Comparison of ENCODE assay signal across 23 cellular contexts in the genomic region with DNA sequence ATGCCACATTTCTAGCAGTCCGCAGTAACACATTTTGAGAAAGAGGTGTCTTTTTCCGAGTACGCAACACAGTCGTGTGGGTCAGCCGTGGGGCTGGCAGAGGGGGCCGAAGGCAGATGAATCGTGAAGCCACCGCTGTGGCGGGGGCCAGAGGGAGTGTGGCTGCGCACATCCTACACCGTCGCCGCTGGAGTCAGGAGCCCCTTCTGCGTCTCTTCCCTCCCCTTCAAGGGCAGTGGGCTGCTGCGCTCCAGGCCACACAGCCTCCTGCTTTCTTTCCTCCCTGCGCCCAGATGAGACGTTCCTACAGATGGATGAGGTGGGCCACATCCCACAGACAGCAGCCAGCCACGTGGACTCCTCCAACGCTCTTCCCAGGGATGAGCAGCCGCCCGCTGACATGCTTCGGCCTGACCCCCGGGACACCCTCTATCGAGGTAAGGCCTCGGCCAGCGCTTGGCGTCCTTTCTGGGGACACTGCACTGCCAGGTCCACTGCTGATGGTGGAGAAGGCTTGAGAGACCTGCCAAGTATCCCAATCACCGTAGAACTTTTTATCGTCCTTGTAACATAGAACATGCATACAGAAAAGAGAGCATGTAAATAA.
A peak's percentile ranks its signal among the peaks of the same experiment; 100 is the strongest.
DNase-seq lines count a peak whose midpoint lies in the region; ATAC-seq and TF ChIP-seq lines count a peak whose summit lies in the region.
"Had no signal": no experiment of that assay in that cellular context is flagged by ENCODE, and none has a peak within 500 bp of the region (broad histone marks: within the 10 kb centered on the region; RNA-seq: fewer than 3 reads in every experiment).

No MANE protein-coding gene starts in this region.

- no peak for TF ChIP-seq CTCF in IMR-90 (conservative IDR thresholded peaks at IDR 0.05; ENCODE audit: low read depth, low read length)
- TF ChIP-seq CTCF in endodermal cell (conservative IDR thresholded peaks at IDR 0.05), result no peak
- TF ChIP-seq CTCF in right atrium auricular region (IDR thresholded peaks at IDR 0.05), result no peak
- no peak for TF ChIP-seq CTCF in osteocyte (IDR thresholded peaks at IDR 0.05)
- no peak for TF ChIP-seq CTCF in psoas muscle (IDR thresholded peaks at IDR 0.05)
- TF ChIP-seq CTCF in upper lobe of right lung (IDR thresholded peaks at IDR 0.05), result no peak

- H3K27ac Mint-ChIP-seq in endodermal cell (peak overlapping the region; percentile 3), osteocyte (ENCODE audit: unreplicated experiment) (no peak overlapping the region)

- no peak overlapping the region for H3K4me2 ChIP-seq in IMR-90 (ENCODE audit: low read depth, low read length)
- H3K4me2 ChIP-seq: A549; BLaER1 treated with 17β-estradiol and CSF1 and Interleukin-3, amounts not matched to agents 10 nM and 100 nM; PC-9 had no signal

- no peak overlapping the region for H3K56ac ChIP-seq in IMR-90 (ENCODE audit: extremely low read depth, insufficient read depth, low read length)

- no peaks in the 10 kb centered on the region for H3K36me3 ChIP-seq in IMR-90 (ENCODE audit: control insufficient read depth, insufficient read depth, low read length)
- peaks cover 60% of the 10 kb centered on the region for H3K36me3 ChIP-seq in endodermal cell (ENCODE audit: control insufficient read depth, insufficient read depth, low read length)
- peaks cover 4% of the 10 kb centered on the region for H3K36me3 ChIP-seq in right atrium auricular region
- H3K36me3 ChIP-seq in psoas muscle (ENCODE audit: insufficient read depth in 1 of 2, low read depth in 1 of 2), result no peaks in the 10 kb centered on the region
- H3K36me3 ChIP-seq in upper lobe of right lung, result no peaks in the 10 kb centered on the region
- H3K36me3 ChIP-seq: BLaER1 treated with 17β-estradiol and CSF1 and Interleukin-3, amounts not matched to agents 10 nM and 100 nM had no signal

- dilution Hi-C loops in IMR-90 (cut with HindIII; ENCODE audit: low sequenced_read_pairs, unreplicated experiment), result no loop called here

- H3K9me3 ChIP-seq in IMR-90 (ENCODE audit: control insufficient read depth, insufficient read depth, low read length) (no peaks in the 10 kb centered on the region), endodermal cell (ENCODE audit: control insufficient read depth, low read length) (no peaks in the 10 kb centered on the region), right atrium auricular region (no peaks in the 10 kb centered on the region), psoas muscle (no peaks in the 10 kb centered on the region), upper lobe of right lung (no peaks in the 10 kb centered on the region)
- H3K9me3 ChIP-seq: A549; BLaER1 treated with 17β-estradiol and CSF1 and Interleukin-3, amounts not matched to agents 10 nM and 100 nM had no signal

- no peak overlapping the region for H2AK5ac ChIP-seq in IMR-90 (ENCODE audit: low read depth, low read length)

- H4K20me1 ChIP-seq in IMR-90 (ENCODE audit: insufficient read depth, low read length), result no peaks in the 10 kb centered on the region
- H4K20me1 ChIP-seq: BLaER1 treated with 17β-estradiol and CSF1 and Interleukin-3, amounts not matched to agents 10 nM and 100 nM had no signal

- H3K14ac ChIP-seq in IMR-90 (replicated peaks; ENCODE audit: low read depth, low read length), result no peak overlapping the region

- H3K27me3 Mint-ChIP-seq in endodermal cell (ENCODE audit: insufficient read depth) (no peaks in the 10 kb centered on the region), osteocyte (ENCODE audit: unreplicated experiment) (peaks cover 51% of the 10 kb centered on the region)

- no peak overlapping the region for H4K91ac ChIP-seq in IMR-90 (ENCODE audit: insufficient read depth, low read depth, low read length)

- BruUV-seq in IMR-90 (replicated peaks; lab: Mats Ljungman, UMichigan), result no TSS peak

- in situ Hi-C loops in IMR-90 (cut with MboI; ENCODE audit: low sequenced_read_pairs), result no loop called here

- H3K79me1 ChIP-seq in IMR-90 (ENCODE audit: low read depth in 1 of 2, low read length in 2 of 2), result no peaks in the 10 kb centered on the region

- H3K18ac ChIP-seq in IMR-90 (ENCODE audit: low read depth, low read length), result no peak overlapping the region

- no peak overlapping the region for H3K4me3 ChIP-seq in IMR-90 (ENCODE audit: insufficient read depth, low read depth, low read length)
- no peak overlapping the region for H3K4me3 ChIP-seq in endodermal cell (ENCODE audit: low read length)
- no peak overlapping the region for H3K4me3 ChIP-seq in right atrium auricular region
- H3K4me3 ChIP-seq in psoas muscle, result no peak overlapping the region
- no peak overlapping the region for H3K4me3 ChIP-seq in upper lobe of right lung
- H3K4me3 ChIP-seq: A549; BLaER1 treated with 17β-estradiol and CSF1 and Interleukin-3, amounts not matched to agents 10 nM and 100 nM; PC-9; SK-N-MC had no signal

- POLR2A ChIA-PET in IMR-90 (lab: Charles Lee; ENCODE audit: unreplicated experiment), result no interaction called here

- no peak overlapping the region for H2BK15ac ChIP-seq in IMR-90 (ENCODE audit: low read depth, low read length)

- intact Hi-C loops in IMR-90 (cut with micrococcal nuclease) (loop anchor here (10.0 kb wide), 1 partner anchor 225 kb away; no protein-coding TSS in a partner anchor), psoas muscle (cut with DNase I) (no loop called here), upper lobe of right lung (cut with DNase I) (loop anchor here (5.0 kb wide), 1 partner anchor 97 kb away; no protein-coding TSS in a partner anchor)

- peak overlapping the region; percentile 18 for H2AFZ ChIP-seq in IMR-90 (replicated peaks; ENCODE audit: low read length, poor library complexity)
- H2AFZ ChIP-seq: PC-9 had no signal

- H3K4me3 Mint-ChIP-seq in endodermal cell (no peak overlapping the region), osteocyte (ENCODE audit: unreplicated experiment) (no peak overlapping the region)
- H3K4me3 Mint-ChIP-seq: CD4-positive, alpha-beta T cell had no signal

- no peak for TF ChIP-seq RAD21 in IMR-90 (IDR thresholded peaks at IDR 0.05; ENCODE audit: low read length)

- peaks cover 68% of the 10 kb centered on the region for H3K27me3 ChIP-seq in IMR-90 (ENCODE audit: control insufficient read depth, insufficient read depth, low read length)
- H3K27me3 ChIP-seq in endodermal cell (ENCODE audit: control insufficient read depth, insufficient read depth, low read length, poor library complexity, severe bottlenecking), result no peaks in the 10 kb centered on the region
- no peaks in the 10 kb centered on the region for H3K27me3 ChIP-seq in right atrium auricular region
- peaks cover 0 to 2% (median 0%) of the 10 kb centered on the region in 3 donors for H3K27me3 ChIP-seq in psoas muscle (ENCODE audit: insufficient read depth in 3 of 3, low read length in 2 of 3)
- H3K27me3 ChIP-seq in upper lobe of right lung, result no peaks in the 10 kb centered on the region

- no peak overlapping the region for H3K4ac ChIP-seq in IMR-90 (ENCODE audit: low read depth, low read length)

- H2BK20ac ChIP-seq in IMR-90 (ENCODE audit: low read depth, low read length), result no peak overlapping the region

- no peak overlapping the region for H2AK9ac ChIP-seq in IMR-90 (replicated peaks; ENCODE audit: low read depth, low read length, poor library complexity)

- CTCF ChIA-PET in IMR-90 (lab: Yijun Ruan, JAX), result no interaction called here

- H3K4me1 ChIP-seq in IMR-90 (ENCODE audit: control insufficient read depth, insufficient read depth, low read length) (no peaks in the 10 kb centered on the region), endodermal cell (ENCODE audit: control insufficient read depth, insufficient read depth, low read length) (no peaks in the 10 kb centered on the region), right atrium auricular region (peaks cover 0 to 56% of the 10 kb centered on the region in 2 donors), psoas muscle (peaks cover 3% of the 10 kb centered on the region), upper lobe of right lung (no peaks in the 10 kb centered on the region)

- 50% methylated on average over 2 of the region's 29 CpGs; no CpG with 5 or more reads in 1 of the 2 experiments for WGBS in IMR-90 (ENCODE audit: extremely low coverage in 2 of 2, insufficient read length in 1 of 2), 2 experiments
- WGBS in endodermal cell (ENCODE audit: insufficient coverage in 1 of 2, insufficient read length in 1 of 2), 2 experiments, result 94 to 97% methylated on average over 24 to 28 of the region's 29 CpGs
- 88 to 92% (median 90%) methylated on average over 28 to 29 of the region's 29 CpGs for WGBS in psoas muscle, 3 donors

- no peak overlapping the region for H4K8ac ChIP-seq in IMR-90 (ENCODE audit: low read depth in 2 of 2, low read length in 2 of 2)

- H3K9ac ChIP-seq in IMR-90 (ENCODE audit: low read depth, low read length) (no peak overlapping the region), endodermal cell (ENCODE audit: extremely low read depth, low read length, poor library complexity, severe bottlenecking) (no peak overlapping the region)
- H3K9ac ChIP-seq: BLaER1 treated with 17β-estradiol and CSF1 and Interleukin-3, amounts not matched to agents 10 nM and 100 nM had no signal

- no peak overlapping the region for H3K23ac ChIP-seq in IMR-90 (ENCODE audit: low read depth, low read length)

- peaks cover 6% of the 10 kb centered on the region for H3K9me3 Mint-ChIP-seq in endodermal cell
- H3K9me3 Mint-ChIP-seq in osteocyte (ENCODE audit: unreplicated experiment), result no peaks in the 10 kb centered on the region
- H3K9me3 Mint-ChIP-seq: CD4-positive, alpha-beta T cell had no signal

- no peak for TF ChIP-seq POLR2A in IMR-90 (IDR thresholded peaks at IDR 0.05; ENCODE audit: low read depth, low read length)

- H4K5ac ChIP-seq in IMR-90 (ENCODE audit: low read depth, low read length), result no peak overlapping the region

- DNase-seq in IMR-90, result no peak
- no peak for DNase-seq in endodermal cell
- no peak for DNase-seq in right atrium auricular region (ENCODE audit: low spot score)
- DNase-seq in osteocyte (ENCODE audit: extremely low spot score, unreplicated experiment), result peak; percentile 73
- DNase-seq in psoas muscle, result no peak
- no peak for DNase-seq in upper lobe of right lung
- DNase-seq: AML-193; CD4-positive, alpha-beta T cell; DMS53; HCEC 1CT; NCI-H1048; NCI-H1417; NCI-H1694; NCI-H2029 treated with DMSO at 0.1 percent for 48 hours; NCI-H2227 treated with DMSO at 0.1 percent for 48 hours; NCI-H526 treated with DMSO at 0.1 percent for 48 hours; PC-9; RPMI8226; SIG-M5 had no signal

- H3K4me1 Mint-ChIP-seq in endodermal cell (no peaks in the 10 kb centered on the region), osteocyte (ENCODE audit: unreplicated experiment) (peaks cover 6% of the 10 kb centered on the region)

- no peaks in the 10 kb centered on the region for H3K9me1 ChIP-seq in IMR-90 (ENCODE audit: insufficient read depth, low read length)

- H3K27ac ChIP-seq in IMR-90 (ENCODE audit: insufficient read depth, low read length) (no peak overlapping the region), endodermal cell (ENCODE audit: low read depth, low read length) (no peak overlapping the region), right atrium auricular region (peak overlapping the region; percentile 80 to 86), psoas muscle (no peak overlapping the region), upper lobe of right lung (no peak overlapping the region)
- H3K27ac ChIP-seq: A549; BLaER1 treated with 17β-estradiol and CSF1 and Interleukin-3, amounts not matched to agents 10 nM and 100 nM; PC-9; SK-N-MC had no signal

- no peak overlapping the region for H2BK5ac ChIP-seq in IMR-90 (ENCODE audit: low read depth, low read length, poor library complexity, severe bottlenecking)

- no peak for ATAC-seq in IMR-90 (ENCODE audit: low read depth)
- no peak for ATAC-seq in psoas muscle
- no peak for ATAC-seq in GM21367 (IDR thresholded peaks at IDR 0.05; ENCODE audit: unreplicated experiment)
- no peak for ATAC-seq in upper lobe of right lung
- ATAC-seq: A549 had no signal

- no peak overlapping the region for H2BK120ac ChIP-seq in IMR-90 (ENCODE audit: low read depth, low read length)

- peaks cover 89% of the 10 kb centered on the region for H3K36me3 Mint-ChIP-seq in endodermal cell (ENCODE audit: low read depth)
- H3K36me3 Mint-ChIP-seq in osteocyte (ENCODE audit: unreplicated experiment), result no peaks in the 10 kb centered on the region

Comparison
In these comparisons a context has a peak if more than half of its experiments do, and no peak if none do; other contexts are left out.
1. H3K27ac ChIP-seq: peak in right atrium auricular region (2 of 2); none in IMR-90 (single experiment), endodermal cell (single experiment), psoas muscle (single experiment) and upper lobe of right lung (single experiment).
2. intact Hi-C loops: an anchor here in IMR-90 (10.0 kb wide) and upper lobe of right lung (5.0 kb wide); none called in psoas muscle.